8 cellular contexts compared by ENCODE assay signal in the genomic region with DNA sequence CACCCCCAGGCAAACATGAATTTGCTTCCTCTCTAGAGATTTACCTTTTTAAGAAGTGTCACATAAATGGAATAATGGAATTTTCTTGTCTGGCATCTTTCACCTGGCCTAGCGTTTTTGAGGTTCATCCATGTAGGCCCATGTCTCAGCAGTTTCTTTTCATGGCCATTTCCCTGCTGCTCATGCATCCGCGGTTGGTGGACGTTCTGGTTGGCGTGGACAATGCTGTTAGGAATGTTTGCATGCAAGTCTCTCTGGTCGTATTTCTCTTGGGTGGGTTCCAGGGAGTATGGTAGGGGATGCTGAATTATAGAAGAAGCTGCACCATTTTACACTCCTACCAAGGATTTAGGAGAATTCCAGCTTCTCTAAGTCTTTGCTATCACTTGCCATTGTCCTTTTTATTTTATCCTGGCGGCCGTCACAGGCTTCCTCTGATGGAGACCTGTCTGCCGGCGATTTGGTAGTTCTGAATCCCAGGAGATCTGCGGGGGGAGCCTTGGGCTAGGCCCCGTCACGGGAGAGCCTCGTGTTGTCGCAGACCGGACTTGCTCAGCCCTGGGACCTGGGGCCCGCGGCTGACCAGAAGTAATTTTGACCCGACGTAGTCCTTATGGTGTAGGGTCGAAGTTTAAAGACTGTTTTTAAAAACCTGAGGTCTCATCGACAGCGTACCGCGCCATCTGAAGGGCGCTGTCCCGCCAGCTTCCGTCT. TPM values are rescaled to one million over a fixed set of nuclear protein-coding genes. Genes with fewer than 3 reads are reported as not detected.
DNase-seq lines count a peak whose midpoint lies in the region; ATAC-seq, FAIRE-seq and TF ChIP-seq lines count a peak whose summit lies in the region.

No MANE protein-coding gene starts in this region.

- H3K9me3 ChIP-seq in K562 (replicated peaks; ENCODE audit: control insufficient read depth, insufficient read depth, low read depth, low read length) (no peaks in the 10 kb centered on the region), iPS-20b (ENCODE audit: insufficient read depth, low read depth, low read length) (no peaks in the 10 kb centered on the region)

- H3K9ac ChIP-seq in K562 (ENCODE audit: insufficient read depth in 1 of 2, low read depth in 2 of 2, low read length in 2 of 2) (peak overlapping the region; percentile 84 to 94), iPS-20b (ENCODE audit: low read depth, low read length) (peak overlapping the region; percentile 88)

- H3K4me3 ChIP-seq in K562 (peak overlapping the region; percentile 71), iPS-20b (ENCODE audit: low read length) (peak overlapping the region; percentile 84)

- no peak for TF ChIP-seq CTCF in K562 (IDR thresholded peaks at IDR 0.05 in 2 of 3, conservative IDR thresholded peaks at IDR 0.05 in 1 of 3; ENCODE audit: insufficient read depth in 2 of 3, low read depth in 1 of 3, low read length in 3 of 3)

- intact Hi-C loops in K562 (cut with micrococcal nuclease) = loop anchor here (1.0 to 5.0 kb wide), 5 partner anchors 69 to 254 kb away; a partner anchor contains a TSS

- no peak for TF ChIP-seq POLR2A in K562 (conservative IDR thresholded peaks at IDR 0.05)

- TF ChIP-seq RAD21 in K562 (CRISPR knock-in tag; conservative IDR thresholded peaks at IDR 0.05 in 1 of 2, IDR thresholded peaks at IDR 0.05 in 1 of 2) = no peak

- ATAC-seq in GM21723 (IDR thresholded peaks at IDR 0.05; ENCODE audit: unreplicated experiment) = peak; percentile 34
- peak; percentile 59 for ATAC-seq in K562

- H3K4me1 ChIP-seq in K562 (replicated peaks in 1 of 2; ENCODE audit: control insufficient read depth in 2 of 2, insufficient read depth in 2 of 2, low read length in 2 of 2) (peaks cover 23 to 44% of the 10 kb centered on the region in 2 experiments; a peak in 4 of 5 replicates), iPS-20b (ENCODE audit: insufficient read depth, low read length) (peaks cover 12% of the 10 kb centered on the region)

- in situ Hi-C loops in G401 (cut with HindIII; ENCODE audit: low sequenced_read_pairs) (loop anchor here (5.0 kb wide), 1 partner anchor 36 kb away; no protein-coding TSS in a partner anchor), K562 (cut with MboI) (no loop called here)

- TF ChIP-seq EP300 in K562 (IDR thresholded peaks at IDR 0.05; ENCODE audit: low read length) = no peak

- peaks cover 34% of the 10 kb centered on the region; the same call in 2 of the 3 replicates for H3K36me3 ChIP-seq in K562 (ENCODE audit: control insufficient read depth, insufficient read depth, low read length)
- peaks cover 4% of the 10 kb centered on the region; the same call in 1 of the 2 replicates for H3K36me3 ChIP-seq in iPS-20b (ENCODE audit: insufficient read depth, low read depth, low read length)

- H3K9me1 ChIP-seq in K562 (ENCODE audit: control insufficient read depth, insufficient read depth, low read length) = no peaks in the 10 kb centered on the region

- H4K20me1 ChIP-seq in K562 (replicated peaks; ENCODE audit: control insufficient read depth, insufficient read depth, low read length) = peaks cover 16% of the 10 kb centered on the region

- peaks cover 90% of the 10 kb centered on the region for H3K79me2 ChIP-seq in K562 (ENCODE audit: control insufficient read depth, insufficient read depth, low read length)

- BruUV-seq in K562 (replicated peaks; lab: Mats Ljungman, UMichigan) = TSS peak; percentile 88

- 1% methylated on average over 28 of the region's 28 CpGs for WGBS in K562 (ENCODE audit: insufficient coverage, low coverage, missing lambda C conversion rate)

- CTCF ChIA-PET in K562 (lab: Yijun Ruan, JAX; ENCODE audit: low intra/inter-chr PET ratio) = no interaction called here

- peak; percentile 23 for FAIRE-seq in K562 (lab: Jason Lieb, UNC)

- peak overlapping the region; percentile 90 for H3K4me2 ChIP-seq in K562 (ENCODE audit: insufficient read depth, low read length)

- H3K27ac ChIP-seq in K562 (ENCODE audit: extremely low read depth, low read depth, low read length) (peak overlapping the region; percentile 92), iPS-20b (ENCODE audit: low read length) (no peak overlapping the region)

- H2AFZ ChIP-seq in K562 (ENCODE audit: low read depth, low read length) = peak overlapping the region; percentile 61

- DNase-seq in G401 (ENCODE audit: low spot score) = peak; percentile 58
- DNase-seq in LHCN-M2 (ENCODE audit: low read depth) = peak; percentile 66
- peak in 3 of 4 experiments; percentile 48 to 63 (median 52) for DNase-seq in K562 (ENCODE audit: extremely low read depth in 1 of 4, low spot score in 3 of 4)
- peak; percentile 24 for DNase-seq in smooth muscle cell of the brain vasculature (ENCODE audit: low read depth, low spot score)
- no peak for DNase-seq in HPDE6-E6E7 (ENCODE audit: extremely low spot score)
- DNase-seq in effector CD8-positive, alpha-beta T cell (lab: John Stamatoyannopoulos, UW) = no peak

- POLR2A ChIA-PET in K562 (lab: Yijun Ruan, JAX) = interaction anchor here (0.6 to 1.8 kb wide), 8 partner anchors 12 to 382 kb away, joined by 3 to 17 read pairs (median 5); a partner anchor contains a TSS

- no peaks in the 10 kb centered on the region for H3K27me3 ChIP-seq in K562 (ENCODE audit: control insufficient read depth in 2 of 2, insufficient read depth in 2 of 2, low read length in 2 of 2)
- no peaks in the 10 kb centered on the region for H3K27me3 ChIP-seq in iPS-20b (ENCODE audit: insufficient read depth, low read length)

TF ChIP-seq in K562, 482 proteins besides CTCF, POLR2A, EP300 and RAD21 (continues in another document):
- peak; percentile 34; the same call in 1 of the 2 replicates for TF ChIP-seq SMARCE1 (IDR thresholded peaks at IDR 0.05)
- no peak for TF ChIP-seq RBFOX2 (IDR thresholded peaks at IDR 0.05; ENCODE audit: low read depth, low read length)
- TF ChIP-seq SMAD4 (CRISPR knock-in tag; conservative IDR thresholded peaks at IDR 0.05) = peak; percentile 59; the same call in 1 of the 2 replicates
- TF ChIP-seq, protein P1, sequence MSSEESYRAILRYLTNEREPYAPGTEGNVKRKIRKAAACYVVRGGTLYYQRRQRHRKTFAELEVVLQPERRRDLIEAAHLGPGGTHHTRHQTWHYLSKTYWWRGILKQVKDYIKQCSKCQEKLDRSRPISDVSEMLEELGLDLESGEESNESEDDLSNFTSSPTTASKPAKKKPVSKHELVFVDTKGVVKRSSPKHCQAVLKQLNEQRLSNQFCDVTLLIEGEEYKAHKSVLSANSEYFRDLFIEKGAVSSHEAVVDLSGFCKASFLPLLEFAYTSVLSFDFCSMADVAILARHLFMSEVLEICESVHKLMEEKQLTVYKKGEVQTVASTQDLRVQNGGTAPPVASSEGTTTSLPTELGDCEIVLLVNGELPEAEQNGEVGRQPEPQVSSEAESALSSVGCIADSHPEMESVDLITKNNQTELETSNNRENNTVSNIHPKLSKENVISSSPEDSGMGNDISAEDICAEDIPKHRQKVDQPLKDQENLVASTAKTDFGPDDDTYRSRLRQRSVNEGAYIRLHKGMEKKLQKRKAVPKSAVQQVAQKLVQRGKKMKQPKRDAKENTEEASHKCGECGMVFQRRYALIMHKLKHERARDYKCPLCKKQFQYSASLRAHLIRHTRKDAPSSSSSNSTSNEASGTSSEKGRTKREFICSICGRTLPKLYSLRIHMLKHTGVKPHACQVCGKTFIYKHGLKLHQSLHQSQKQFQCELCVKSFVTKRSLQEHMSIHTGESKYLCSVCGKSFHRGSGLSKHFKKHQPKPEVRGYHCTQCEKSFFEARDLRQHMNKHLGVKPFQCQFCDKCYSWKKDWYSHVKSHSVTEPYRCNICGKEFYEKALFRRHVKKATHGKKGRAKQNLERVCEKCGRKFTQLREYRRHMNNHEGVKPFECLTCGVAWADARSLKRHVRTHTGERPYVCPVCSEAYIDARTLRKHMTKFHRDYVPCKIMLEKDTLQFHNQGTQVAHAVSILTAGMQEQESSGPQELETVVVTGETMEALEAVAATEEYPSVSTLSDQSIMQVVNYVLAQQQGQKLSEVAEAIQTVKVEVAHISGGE (CRISPR knock-in tag; IDR thresholded peaks at IDR 0.05) = 0 out of 6 replicates have a peak, but pooled peaks of 1 of the 3 experiments have one; percentile 24
- no peak for TF ChIP-seq ZNF311 (CRISPR knock-in tag; IDR thresholded peaks at IDR 0.05)
- no peak for TF ChIP-seq PRMT5 (CRISPR knock-in tag; IDR thresholded peaks at IDR 0.05)
- TF ChIP-seq, protein P2, sequence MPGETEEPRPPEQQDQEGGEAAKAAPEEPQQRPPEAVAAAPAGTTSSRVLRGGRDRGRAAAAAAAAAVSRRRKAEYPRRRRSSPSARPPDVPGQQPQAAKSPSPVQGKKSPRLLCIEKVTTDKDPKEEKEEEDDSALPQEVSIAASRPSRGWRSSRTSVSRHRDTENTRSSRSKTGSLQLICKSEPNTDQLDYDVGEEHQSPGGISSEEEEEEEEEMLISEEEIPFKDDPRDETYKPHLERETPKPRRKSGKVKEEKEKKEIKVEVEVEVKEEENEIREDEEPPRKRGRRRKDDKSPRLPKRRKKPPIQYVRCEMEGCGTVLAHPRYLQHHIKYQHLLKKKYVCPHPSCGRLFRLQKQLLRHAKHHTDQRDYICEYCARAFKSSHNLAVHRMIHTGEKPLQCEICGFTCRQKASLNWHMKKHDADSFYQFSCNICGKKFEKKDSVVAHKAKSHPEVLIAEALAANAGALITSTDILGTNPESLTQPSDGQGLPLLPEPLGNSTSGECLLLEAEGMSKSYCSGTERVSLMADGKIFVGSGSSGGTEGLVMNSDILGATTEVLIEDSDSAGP (CRISPR knock-in tag; IDR thresholded peaks at IDR 0.05) = no peak
- TF ChIP-seq MTA2 (IDR thresholded peaks at IDR 0.05; ENCODE audit: low read depth) = no peak

RNA-seq across cellular contexts. Expression of a gene that starts 56.9 kb away (rescaled TPM):
- 9.1 and 19.6 TPM in 2 replicates for total RNA-seq in G401 (2014; rRNA removed; shearing (Covaris generic))
- total RNA-seq in LHCN-M2 (2014; rRNA removed) (14.0 and 14.5 TPM in 2 replicates), K562 (2014; rRNA removed) (8.6 and 11.5 TPM in 2 replicates), K562 (2014; rRNA removed; fragmentation: Illumina TruSeq; extraction: Trizol) (6.3 and 7.5 TPM in 2 replicates), K562 (2015; rRNA removed; fragmentation: Illumina TruSeq; extraction: Trizol) (10.4 and 10.9 TPM in 2 replicates), K562 (2021) (11.9 and 12.2 TPM in 2 replicates)
- 9.0 TPM for polyA plus RNA-seq in LHCN-M2 (2012)
- total RNA-seq in K562 (2011; cell fraction: chromatin; rRNA removed; ENCODE audit: low replicate concordance) = 12.9 and 18.0 TPM in 2 replicates
- 10.0 and 11.0 TPM in 2 replicates for total RNA-seq in K562 (2011; cell fraction: nucleolus; rRNA removed)
- total RNA-seq in K562 (2011; cell fraction: nucleoplasm; rRNA removed) = 11.2 and 11.5 TPM in 2 replicates
- polyA plus RNA-seq in K562 (2011; rRNA removed) (3.8 and 4.2 TPM in 2 replicates), K562 (2014; fragmentation: Illumina TruSeq; extraction: Trizol) (9.2 and 11.8 TPM in 2 replicates), K562 (2014; fragmentation: Nextera tagmentation; extraction: Ambion mirVana) (under 1 TPM; 0.55 to 0.81 TPM), K562 (2014; rRNA removed) (7.4 and 7.7 TPM in 2 replicates)
- 4.6 and 5.4 TPM in 2 replicates for polyA plus RNA-seq in K562 (2011; cell fraction: cytosol; rRNA removed)
- polyA plus RNA-seq in K562 (2011; cell fraction: nucleus; rRNA removed) = 4.7 and 8.2 TPM in 2 replicates
- polyA plus RNA-seq in K562 (2012) = 10.8 and 12.4 TPM in 2 replicates
- 4.9 and 5.9 TPM in 2 replicates for polyA minus RNA-seq in K562 (2011; rRNA and poly(A)+ RNA removed)
- polyA minus RNA-seq in K562 (2011; cell fraction: cytosol; rRNA and poly(A)+ RNA removed) = 5.5 and 5.6 TPM in 2 replicates
- 3.8 and 6.1 TPM in 2 replicates for polyA minus RNA-seq in K562 (2011; cell fraction: nucleus; rRNA and poly(A)+ RNA removed)

Comparison
In these comparisons a context has a peak if more than half of its experiments do, and no peak if none do; other contexts are left out.
1. DNase-seq: peak in G401 (single experiment), LHCN-M2 (single experiment), K562 (3 of 4) and smooth muscle cell of the brain vasculature (single experiment); none in HPDE6-E6E7 (single experiment) and effector CD8-positive, alpha-beta T cell (single experiment).